In genomic region chr10:82683989-82684388, GRCh38 we compare ENCODE assay signal across 23 cellular contexts.
"Had no signal": no experiment of that assay in that cellular context is flagged by ENCODE, and none has a peak within 500 bp of the region (broad histone marks: within the 10 kb centered on the region; RNA-seq: fewer than 3 reads in every experiment).

No MANE protein-coding gene starts in this region.

- ATAC-seq: gastroesophageal sphincter; left colon; left ventricle myocardium superior; naive thymus-derived CD4-positive, alpha-beta T cell; sciatic nerve; stimulated activated memory B cell treated with anti-CD40 and anti-IgM and Interleukin-4, amounts not matched to agents 10 μg/mL and 1 μg/mL and 100 μg/mL, for 72 hours had no signal

- H3K9me3 ChIP-seq: esophagus muscularis mucosa, gastroesophageal sphincter, prostate gland, spleen, tibial artery, upper lobe of left lung, uterus had no signal

- H3K4me3 ChIP-seq: esophagus muscularis mucosa, gastroesophageal sphincter, hepatocyte, lung, prostate gland, spleen, tibial artery, upper lobe of left lung, uterus had no signal

- H3K36me3 ChIP-seq: esophagus muscularis mucosa, gastroesophageal sphincter, prostate gland, spleen, tibial artery, upper lobe of left lung, uterus had no signal

- H3K9ac ChIP-seq: parathyroid adenoma had no signal

- H3K27me3 ChIP-seq: esophagus muscularis mucosa, gastroesophageal sphincter, hepatocyte, spleen, tibial artery, upper lobe of left lung, uterus had no signal

- DNase-seq: effector memory CD4-positive, alpha-beta T cell; glutamatergic neuron; kidney; left colon; left ventricle myocardium superior; naive thymus-derived CD4-positive, alpha-beta T cell; nephron progenitor cell; spleen; stimulated activated CD4-positive, alpha-beta T cell treated with anti-CD3 and anti-CD28 coated beads, Interleukin-15, amount 100 ng/mL, for 24 hours; stimulated activated CD4-positive, alpha-beta T cell treated with anti-CD3 and anti-CD28 coated beads, Interleukin-1b, Interleukin-23, amount 100 ng/mL, for 48 hours; stimulated activated CD4-positive, alpha-beta T cell treated with anti-CD3 and anti-CD28 coated beads, Interleukin-4, amount 100 ng/mL, for 24 hours; tibial artery; upper lobe of left lung; uterus had no signal

- H3K27ac ChIP-seq: epithelial cell of prostate, esophagus muscularis mucosa, gastroesophageal sphincter, hepatocyte, parathyroid adenoma, prostate gland, spleen, tibial artery, upper lobe of left lung, uterus had no signal

- H3K4me1 ChIP-seq: gastroesophageal sphincter, parathyroid adenoma, prostate gland, spleen, tibial artery, upper lobe of left lung, uterus had no signal
